In genomic region chr13:34758628-34759027, GRCh38 we compare ENCODE assay signal across 3 cellular contexts.
"Had no signal": no experiment of that assay in that cellular context is flagged by ENCODE, and none has a peak within 500 bp of the region (broad histone marks: within the 10 kb centered on the region; RNA-seq: fewer than 3 reads in every experiment).

No MANE protein-coding gene starts in this region.

- H3K4me3 ChIP-seq: GM12878 had no signal

- ATAC-seq: GM12878 had no signal

- DNase-seq: GDM1, GF-D8 had no signal
